ENCODE assay signal across 10 cellular contexts in the genomic region with DNA sequence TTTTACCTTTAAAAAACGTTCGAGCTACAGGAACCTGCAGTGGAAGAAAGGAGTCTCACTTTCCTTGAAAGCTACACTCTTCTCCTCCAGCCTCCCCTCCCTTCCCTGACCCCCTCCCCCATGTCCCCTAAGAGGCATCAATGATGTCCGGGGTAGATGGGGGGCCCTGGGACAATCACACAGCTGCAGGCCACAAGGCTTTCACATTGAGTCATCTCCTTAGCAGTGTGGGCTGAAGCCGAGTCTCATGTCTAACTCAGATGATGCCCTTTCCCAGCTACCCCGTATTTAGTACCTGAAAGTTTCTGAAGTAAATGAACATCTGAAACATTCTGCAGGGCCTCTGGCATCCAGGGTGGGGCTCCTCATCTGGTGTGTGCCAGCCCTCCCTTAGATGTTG. TPM values are rescaled to one million over a fixed set of nuclear protein-coding genes. Genes with fewer than 3 reads are reported as not detected.
A peak's percentile ranks its signal among the peaks of the same experiment; 100 is the strongest.
DNase-seq lines count a peak whose midpoint lies in the region; ATAC-seq and TF ChIP-seq lines count a peak whose summit lies in the region.
"Had no signal": no experiment of that assay in that cellular context is flagged by ENCODE, and none has a peak within 500 bp of the region (broad histone marks: within the 10 kb centered on the region; RNA-seq: fewer than 3 reads in every experiment).

No MANE protein-coding gene starts in this region.

- H3K9me3 ChIP-seq in BLaER1 (no peaks in the 10 kb centered on the region), HAP-1 (no peaks in the 10 kb centered on the region)

- no peaks in the 10 kb centered on the region for H3K36me3 Mint-ChIP-seq in activated CD8-positive, alpha-beta T cell treated with anti-CD3 and anti-CD28 coated beads, Interleukin-2, amount 10 ng/mL, durations not matched to agents 7 days and 5 days (ENCODE audit: low read depth)
- H3K36me3 Mint-ChIP-seq in type B pancreatic cell: peaks cover 23% of the 10 kb centered on the region

- peaks cover 13% of the 10 kb centered on the region; the same call in 1 of the 2 replicates for H3K36me3 ChIP-seq in BLaER1
- H3K36me3 ChIP-seq in HAP-1 (replicated peaks): peaks cover 6% of the 10 kb centered on the region

- peaks cover 51% of the 10 kb centered on the region for H3K4me1 ChIP-seq in BLaER1
- H3K4me1 ChIP-seq in HAP-1: no peaks in the 10 kb centered on the region

- peak; percentile 84 for ATAC-seq in GM18909 (IDR thresholded peaks at IDR 0.05; ENCODE audit: poor library complexity, unreplicated experiment)
- ATAC-seq in HG02970 (IDR thresholded peaks at IDR 0.05; ENCODE audit: low FRiP score, unreplicated experiment): peak; percentile 68
- peak; percentile 87 for ATAC-seq in activated CD8-positive, alpha-beta T cell treated with anti-CD3 and anti-CD28 coated beads, Interleukin-2, amount 10 ng/mL, durations not matched to agents 7 days and 5 days

- peak; percentile 69 for DNase-seq in activated CD8-positive, alpha-beta T cell treated with anti-CD3 and anti-CD28 coated beads, Interleukin-2, amount 10 ng/mL, durations not matched to agents 7 days and 5 days
- DNase-seq in inferior parietal cortex (ENCODE audit: extremely low spot score) (no peak), NCI-H1436 (lab: John Stamatoyannopoulos, UW) (no peak), type B pancreatic cell (ENCODE audit: extremely low spot score, unreplicated experiment) (no peak), HAP-1 (ENCODE audit: low spot score in 2 of 2) (no peak)
- DNase-seq: right cardiac atrium had no signal

- in situ Hi-C loops in HAP-1 (cut with MboI; ENCODE audit: low sequenced_read_pairs): no loop called here

- no peak overlapping the region for H3K9ac ChIP-seq in BLaER1

- no peak overlapping the region for H3K4me3 ChIP-seq in BLaER1
- no peak overlapping the region for H3K4me3 ChIP-seq in HAP-1

- H3K4me2 ChIP-seq in BLaER1: peak overlapping the region; percentile 23; the same call in 1 of the 2 replicates

- H4K20me1 ChIP-seq in BLaER1: no peaks in the 10 kb centered on the region

- CTCF ChIA-PET in activated CD8-positive, alpha-beta T cell treated with anti-CD3 and anti-CD28 coated beads, Interleukin-2, amount 10 ng/mL, durations not matched to agents 7 days and 5 days (lab: Charles Lee): interaction anchor here (0.8 to 2.0 kb wide), 7 partner anchors 10 to 176 kb away, joined by 3 to 7 read pairs (median 5); no protein-coding TSS in a partner anchor

- peaks cover 57% of the 10 kb centered on the region for H3K4me1 Mint-ChIP-seq in activated CD8-positive, alpha-beta T cell treated with anti-CD3 and anti-CD28 coated beads, Interleukin-2, amount 10 ng/mL, durations not matched to agents 7 days and 5 days (ENCODE audit: low read depth)
- H3K4me1 Mint-ChIP-seq in type B pancreatic cell (ENCODE audit: unreplicated experiment): peaks cover 14% of the 10 kb centered on the region

- H3K27ac ChIP-seq in BLaER1: no peak overlapping the region

- POLR2A ChIA-PET in activated CD8-positive, alpha-beta T cell treated with anti-CD3 and anti-CD28 coated beads, Interleukin-2, amount 10 ng/mL, durations not matched to agents 7 days and 5 days (lab: Charles Lee): interaction anchor here (0.9 to 1.2 kb wide), 2 partner anchors 11 to 37 kb away, joined by 3 to 4 read pairs; no protein-coding TSS in a partner anchor

- TF ChIP-seq CTCF in type B pancreatic cell (conservative IDR thresholded peaks at IDR 0.05): no peak

- H3K27ac Mint-ChIP-seq in activated CD8-positive, alpha-beta T cell treated with anti-CD3 and anti-CD28 coated beads, Interleukin-2, amount 10 ng/mL, durations not matched to agents 7 days and 5 days: no peak overlapping the region
- H3K27ac Mint-ChIP-seq in type B pancreatic cell: no peak overlapping the region
- H3K27ac Mint-ChIP-seq: T-helper 1 cell treated with Interleukin-12 subunit alpha and Interleukin-12 subunit beta and Interleukin-4 antibody, amounts not matched to agents 30 μg/mL and 1 μg/mL, for 36 hours had no signal

- H3K27me3 ChIP-seq in BLaER1 (no peaks in the 10 kb centered on the region), HAP-1 (ENCODE audit: low read depth) (no peaks in the 10 kb centered on the region)

- H3K9me3 Mint-ChIP-seq in activated CD8-positive, alpha-beta T cell treated with anti-CD3 and anti-CD28 coated beads, Interleukin-2, amount 10 ng/mL, durations not matched to agents 7 days and 5 days (ENCODE audit: insufficient read depth): no peaks in the 10 kb centered on the region
- no peaks in the 10 kb centered on the region for H3K9me3 Mint-ChIP-seq in type B pancreatic cell
- H3K9me3 Mint-ChIP-seq: T-helper 1 cell treated with Interleukin-12 subunit alpha and Interleukin-12 subunit beta and Interleukin-4 antibody, amounts not matched to agents 30 μg/mL and 1 μg/mL, for 36 hours had no signal

- H3K27me3 Mint-ChIP-seq in activated CD8-positive, alpha-beta T cell treated with anti-CD3 and anti-CD28 coated beads, Interleukin-2, amount 10 ng/mL, durations not matched to agents 7 days and 5 days (ENCODE audit: low read depth): peaks cover 23% of the 10 kb centered on the region
- H3K27me3 Mint-ChIP-seq in type B pancreatic cell: no peaks in the 10 kb centered on the region

- H3K4me3 Mint-ChIP-seq in activated CD8-positive, alpha-beta T cell treated with anti-CD3 and anti-CD28 coated beads, Interleukin-2, amount 10 ng/mL, durations not matched to agents 7 days and 5 days: no peak overlapping the region
- H3K4me3 Mint-ChIP-seq in type B pancreatic cell: no peak overlapping the region
- H3K4me3 Mint-ChIP-seq: T-helper 1 cell treated with Interleukin-12 subunit alpha and Interleukin-12 subunit beta and Interleukin-4 antibody, amounts not matched to agents 30 μg/mL and 1 μg/mL, for 36 hours had no signal

RNA-seq across cellular contexts. Expression of a gene that starts 6.3 kb away (rescaled TPM):
- total RNA-seq in activated CD8-positive, alpha-beta T cell treated with anti-CD3 and anti-CD28 coated beads, Interleukin-2, amount 10 ng/mL, durations not matched to agents 7 days and 5 days: under 1 TPM; 0.39 to 0.82 TPM
- not detected in 2 replicates for total RNA-seq in type B pancreatic cell (ENCODE audit: low replicate concordance)
- total RNA-seq: right cardiac atrium had no signal

RNA-seq across cellular contexts. Expression of a gene that starts 28.2 kb away (rescaled TPM):
- under 1 TPM; 0.42 to 0.57 TPM for total RNA-seq in activated CD8-positive, alpha-beta T cell treated with anti-CD3 and anti-CD28 coated beads, Interleukin-2, amount 10 ng/mL, durations not matched to agents 7 days and 5 days
- 37.6 and 38.4 TPM in 2 replicates for total RNA-seq in type B pancreatic cell (ENCODE audit: low replicate concordance)
- total RNA-seq: right cardiac atrium had no signal

Comparison
In these comparisons a context has a peak if more than half of its experiments do, and no peak if none do; other contexts are left out.
1. RNA of a gene that starts 28.2 kb away (total RNA-seq): 37.6 to 38.4 TPM in type B pancreatic cell; 0.42 to 0.57 TPM in activated CD8-positive, alpha-beta T cell treated with anti-CD3 and anti-CD28 coated beads, Interleukin-2, amount 10 ng/mL, durations not matched to agents 7 days and 5 days; every median in the first group is over 10 times any median in the second.
2. Peak in every context shown above with its lines, with median percentiles within 50 percentile points of each other: ATAC-seq.